Comparison of ENCODE assay signal across 22 cellular contexts in genomic region chr14:24381363-24382102, GRCh38. TPM values are rescaled to one million over a fixed set of nuclear protein-coding genes. Genes with fewer than 3 reads are reported as not detected.
DNase-seq lines count a peak whose midpoint lies in the region; ATAC-seq, FAIRE-seq and TF ChIP-seq lines count a peak whose summit lies in the region.
"Had no signal": no experiment of that assay in that cellular context is flagged by ENCODE, and none has a peak within 500 bp of the region (broad histone marks: within the 10 kb centered on the region; RNA-seq: fewer than 3 reads in every experiment).

No MANE protein-coding gene starts in this region.

- TF ChIP-seq CTCF in HepG2 (CRISPR knock-in tag; IDR thresholded peaks at IDR 0.05) = no peak
- TF ChIP-seq CTCF in right lobe of liver (IDR thresholded peaks at IDR 0.05) = no peak
- no peak for TF ChIP-seq CTCF in foreskin keratinocyte (conservative IDR thresholded peaks at IDR 0.05)
- TF ChIP-seq CTCF in stomach (IDR thresholded peaks at IDR 0.05) = no peak
- TF ChIP-seq CTCF in right atrium auricular region (IDR thresholded peaks at IDR 0.05) = no peak

- DNase-seq in HepG2 (ENCODE audit: low spot score) (no peak), right lobe of liver (no peak), NCI-H2171 treated with DMSO at 0.1 percent for 48 hours (lab: John Stamatoyannopoulos, UW) (peak; percentile 93), foreskin keratinocyte (peak; percentile 50 to 69), stomach (peak; percentile 8), right atrium auricular region (ENCODE audit: low spot score) (no peak)
- DNase-seq: activated CD4-positive, CD25-positive, alpha-beta regulatory T cell treated with anti-CD3 and anti-CD28 coated beads, Interleukin-2, amount 50 U/mL, for 72 hours; activated CD8-positive, alpha-beta memory T cell treated with anti-CD3 and anti-CD28 coated beads, Interleukin-2, amount 50 U/mL, for 4 hours; activated gamma-delta T cell; anterior cingulate cortex; DMS153; esophagus squamous epithelium; H9; naive thymus-derived CD8-positive, alpha-beta T cell; NCI-H1105; NCI-H2107; NCI-H524 treated with DMSO at 0.1 percent for 48 hours; upper lobe of left lung had no signal

- no peak overlapping the region for H3K4me2 ChIP-seq in HepG2 (ENCODE audit: low read depth, low read length)

- POLR2A ChIA-PET in HepG2 (lab: Yijun Ruan, JAX) = no interaction called here

- no peak for ATAC-seq in HepG2
- no peak for ATAC-seq in right lobe of liver
- peak; percentile 94 for ATAC-seq in foreskin keratinocyte
- ATAC-seq in GM19452 (IDR thresholded peaks at IDR 0.05; ENCODE audit: unreplicated experiment) = no peak
- no peak for ATAC-seq in GM19328 (IDR thresholded peaks at IDR 0.05; ENCODE audit: unreplicated experiment)
- ATAC-seq: left lobe of liver; naive thymus-derived CD8-positive, alpha-beta T cell had no signal

- H3K27ac ChIP-seq in HepG2 (ENCODE audit: extremely low read length, insufficient read depth, low read length) (no peak overlapping the region), right lobe of liver (no peak overlapping the region), foreskin keratinocyte (peak overlapping the region; percentile 23), stomach (no peak overlapping the region), right atrium auricular region (no peak overlapping the region)
- H3K27ac ChIP-seq: upper lobe of left lung had no signal

- no peak for TF ChIP-seq RAD21 in HepG2 (CRISPR knock-in tag; IDR thresholded peaks at IDR 0.05)

- CTCF ChIA-PET in HepG2 (lab: Yijun Ruan, JAX; ENCODE audit: low intra/inter-chr PET ratio, low total read pairs) = no interaction called here

- 29% methylated on average over 10 of the region's 10 CpGs for WGBS in HepG2 (ENCODE audit: low lambda C conversion rate)
- 81% methylated on average over 6 of the region's 10 CpGs for whole genome bisulfite sequencing in right lobe of liver (ENCODE audit: insufficient coverage, low coverage, low lambda C conversion rate, missing lambda C conversion rate)
- WGBS in stomach, 5 donors = 78 to 88% (median 87%) methylated on average over 10 of the region's 10 CpGs

- FAIRE-seq in HepG2 (lab: Jason Lieb, UNC) = no peak
- FAIRE-seq: GM12891 had no signal

- H3K9ac ChIP-seq in HepG2 (ENCODE audit: insufficient read depth, low read depth, low read length) = no peak overlapping the region

- TF ChIP-seq POLR2A in HepG2 (IDR thresholded peaks at IDR 0.05; ENCODE audit: insufficient read depth in 1 of 2, low read depth in 2 of 2, low read length in 2 of 2) (no peak), right lobe of liver (IDR thresholded peaks at IDR 0.05) (no peak), stomach (IDR thresholded peaks at IDR 0.05) (no peak)

- H3K36me3 ChIP-seq in HepG2 (replicated peaks in 1 of 2; ENCODE audit: control insufficient read depth in 1 of 2, insufficient read depth in 2 of 2, low read length in 2 of 2) (no peaks in the 10 kb centered on the region), right lobe of liver (no peaks in the 10 kb centered on the region), stomach (peaks cover 0 to 14% (median 6%) of the 10 kb centered on the region in 4 donors), right atrium auricular region (no peaks in the 10 kb centered on the region)
- H3K36me3 ChIP-seq: upper lobe of left lung had no signal

- H3K27me3 ChIP-seq in HepG2 (ENCODE audit: control insufficient read depth in 1 of 2, insufficient read depth in 2 of 2, low read length in 2 of 2) (peaks cover 7 to 53% of the 10 kb centered on the region in 2 experiments; a peak in 4 of 5 replicates), right lobe of liver (no peaks in the 10 kb centered on the region), foreskin keratinocyte (no peaks in the 10 kb centered on the region), stomach (no peaks in the 10 kb centered on the region), right atrium auricular region (no peaks in the 10 kb centered on the region)
- H3K27me3 ChIP-seq: esophagus squamous epithelium, upper lobe of left lung had no signal

- no TSS peak for BruUV-seq in HepG2 (replicated peaks; lab: Mats Ljungman, UMichigan)

- TF ChIP-seq EP300 in HepG2 (IDR thresholded peaks at IDR 0.05; ENCODE audit: low read depth in 2 of 2, low read length in 2 of 2) (no peak), HepG2 (CRISPR knock-in tag; IDR thresholded peaks at IDR 0.05; ENCODE audit: borderline replicate concordance) (no peak), stomach (IDR thresholded peaks at IDR 0.05) (no peak)

- no peaks in the 10 kb centered on the region for H4K20me1 ChIP-seq in HepG2 (ENCODE audit: insufficient read depth, low read length)

- no peak overlapping the region for H2AFZ ChIP-seq in HepG2 (ENCODE audit: low read length)

- no peaks in the 10 kb centered on the region for H3K79me2 ChIP-seq in HepG2 (ENCODE audit: insufficient read depth, low read length)

- H3K9me3 ChIP-seq in HepG2 (ENCODE audit: low read length) (no peaks in the 10 kb centered on the region), right lobe of liver (no peaks in the 10 kb centered on the region), stomach (no peaks in the 10 kb centered on the region), right atrium auricular region (no peaks in the 10 kb centered on the region)
- H3K9me3 ChIP-seq: esophagus squamous epithelium, upper lobe of left lung had no signal

- in situ Hi-C loops in HepG2 (cut with HindIII; ENCODE audit: extremely low pct_ligation_motif_present, low pct_unique_long_range_greater_than_20kb) = no loop called here

- intact Hi-C loops in HepG2 (cut with micrococcal nuclease; ENCODE audit: unreplicated experiment) (no loop called here), right lobe of liver (cut with DNase I) (no loop called here), stomach (cut with DNase I; ENCODE audit: low total_unique reads) (no loop called here)

- H3K4me3 ChIP-seq in HepG2 (replicated peaks in 1 of 3; ENCODE audit: insufficient read depth in 1 of 3, low read depth in 2 of 3, low read length in 3 of 3) (no peak overlapping the region), right lobe of liver (no peak overlapping the region), stomach (no peak overlapping the region), right atrium auricular region (no peak overlapping the region)
- H3K4me3 ChIP-seq: esophagus squamous epithelium, upper lobe of left lung had no signal

- H3K4me1 ChIP-seq in HepG2 (ENCODE audit: insufficient read depth, low read length) (peaks cover 19% of the 10 kb centered on the region), right lobe of liver (no peaks in the 10 kb centered on the region), foreskin keratinocyte (peaks cover 7% of the 10 kb centered on the region), stomach (peaks cover 0 to under 1% (median 0%) of the 10 kb centered on the region in 4 donors), right atrium auricular region (peaks cover 0 to 4% of the 10 kb centered on the region in 2 donors)

RNA-seq across cellular contexts. Expression of gene NFATC4, which starts 13.5 kb away (rescaled TPM):
- total RNA-seq in HepG2 (2016; rRNA removed; fragmentation: Illumina TruSeq; extraction: Trizol) (0.04 TPM in 1 of 2 replicates, not detected in the other), right lobe of liver (1 to 10 TPM; 1.0 to 3.7 (median 2.0) TPM), foreskin keratinocyte (11.1 and 19.8 TPM in 2 replicates), stomach (10 to 100 TPM; 20.1 to 64.8 (median 33.0) TPM), right atrium auricular region (10 to 100 TPM; 12.5 to 13.4 TPM)
- total RNA-seq in HepG2 (2016; cell fraction: cytosol; rRNA removed; fragmentation: Illumina TruSeq; extraction: Trizol; ENCODE audit: low read depth) = not detected in 2 replicates
- total RNA-seq in HepG2 (2016; cell fraction: insoluble cytoplasmic fraction; rRNA removed; fragmentation: Illumina TruSeq; extraction: Trizol) = 0.11 TPM in 1 of 2 replicates, not detected in the other
- not detected in 2 replicates for total RNA-seq in HepG2 (2016; cell fraction: membrane; rRNA removed; fragmentation: Illumina TruSeq; extraction: Trizol)
- 0.34 TPM in 1 of 2 replicates, not detected in the other for total RNA-seq in HepG2 (2016; cell fraction: nucleus; rRNA removed; fragmentation: Illumina TruSeq; extraction: Trizol)
- polyA plus RNA-seq in HepG2 (2011; rRNA removed) (0.15 and 0.24 TPM in 2 replicates), foreskin keratinocyte (13.1 and 21.1 TPM in 2 replicates), stomach (100 to 1,000 TPM in 1 of 3 donors, 10 to 100 TPM in 2; 71.4 to 119 (median 99.0) TPM)
- 0.03 and 0.05 TPM in 2 replicates for polyA plus RNA-seq in HepG2 (2011; cell fraction: cytosol; rRNA removed)
- 1.6 and 2.4 TPM in 2 replicates for polyA plus RNA-seq in HepG2 (2011; cell fraction: nucleus; rRNA removed)
- 0.17 and 0.40 TPM in 2 replicates for polyA plus RNA-seq in HepG2 (2012)
- not detected in 2 replicates for polyA plus RNA-seq in HepG2 (2016; cell fraction: cytosol; fragmentation: Illumina TruSeq; extraction: Trizol; ENCODE audit: low read depth)
- not detected in 2 replicates for polyA plus RNA-seq in HepG2 (2016; cell fraction: insoluble cytoplasmic fraction; fragmentation: Illumina TruSeq; extraction: Trizol; ENCODE audit: low read depth)
- polyA plus RNA-seq in HepG2 (2016; cell fraction: membrane; fragmentation: Illumina TruSeq; extraction: Trizol; ENCODE audit: low read depth) = not detected in 2 replicates
- 0.47 TPM in 1 of 2 replicates, not detected in the other for polyA plus RNA-seq in HepG2 (2016; cell fraction: nucleus; fragmentation: Illumina TruSeq; extraction: Trizol; ENCODE audit: insufficient read depth, low read depth)
- polyA minus RNA-seq in HepG2 (2011; rRNA and poly(A)+ RNA removed; ENCODE audit: low replicate concordance) = 0.32 TPM in 1 of 2 replicates, not detected in the other
- polyA minus RNA-seq in HepG2 (2011; cell fraction: cytosol; rRNA and poly(A)+ RNA removed) = not detected in 2 replicates
- polyA minus RNA-seq in HepG2 (2011; cell fraction: nucleus; rRNA and poly(A)+ RNA removed) = 0.37 and 0.39 TPM in 2 replicates
- total RNA-seq: naive thymus-derived CD8-positive, alpha-beta T cell had no signal
- polyA plus RNA-seq: naive thymus-derived CD8-positive, alpha-beta T cell had no signal

RNA-seq across cellular contexts. Expression of gene NYNRIN, which starts 17.3 kb away (rescaled TPM):
- total RNA-seq in HepG2 (2016; rRNA removed; fragmentation: Illumina TruSeq; extraction: Trizol) (1.1 and 1.3 TPM in 2 replicates), right lobe of liver (1 to 10 TPM; 1.8 to 6.1 (median 2.7) TPM), foreskin keratinocyte (11.1 and 16.3 TPM in 2 replicates), stomach (10 to 100 TPM in 2 of 5 donors, 1 to 10 TPM in 3; 2.9 to 16.0 (median 8.1) TPM), right atrium auricular region (10 to 100 TPM in 1 of 2 donors, 1 to 10 TPM in 1; 6.0 to 10.1 TPM)
- total RNA-seq in HepG2 (2016; cell fraction: cytosol; rRNA removed; fragmentation: Illumina TruSeq; extraction: Trizol; ENCODE audit: low read depth) = 0.09 and 0.10 TPM in 2 replicates
- total RNA-seq in HepG2 (2016; cell fraction: insoluble cytoplasmic fraction; rRNA removed; fragmentation: Illumina TruSeq; extraction: Trizol) = 0.91 and 1.1 TPM in 2 replicates
- 0.24 and 0.34 TPM in 2 replicates for total RNA-seq in HepG2 (2016; cell fraction: membrane; rRNA removed; fragmentation: Illumina TruSeq; extraction: Trizol)
- 1.0 and 1.4 TPM in 2 replicates for total RNA-seq in HepG2 (2016; cell fraction: nucleus; rRNA removed; fragmentation: Illumina TruSeq; extraction: Trizol)
- polyA plus RNA-seq in HepG2 (2011; rRNA removed) (0.63 and 0.95 TPM in 2 replicates), foreskin keratinocyte (4.7 and 6.0 TPM in 2 replicates), stomach (1 to 10 TPM; 2.3 to 3.3 (median 2.3) TPM)
- polyA plus RNA-seq in HepG2 (2011; cell fraction: cytosol; rRNA removed) = 0.39 and 0.44 TPM in 2 replicates
- 2.0 and 2.1 TPM in 2 replicates for polyA plus RNA-seq in HepG2 (2011; cell fraction: nucleus; rRNA removed)
- 1.8 and 5.9 TPM in 2 replicates for polyA plus RNA-seq in HepG2 (2012)
- 0.07 and 0.08 TPM in 2 replicates for polyA plus RNA-seq in HepG2 (2016; cell fraction: cytosol; fragmentation: Illumina TruSeq; extraction: Trizol; ENCODE audit: low read depth)
- polyA plus RNA-seq in HepG2 (2016; cell fraction: insoluble cytoplasmic fraction; fragmentation: Illumina TruSeq; extraction: Trizol; ENCODE audit: low read depth) = 0.72 and 0.83 TPM in 2 replicates
- polyA plus RNA-seq in HepG2 (2016; cell fraction: membrane; fragmentation: Illumina TruSeq; extraction: Trizol; ENCODE audit: low read depth) = 0.13 and 0.14 TPM in 2 replicates
- 1.2 and 1.5 TPM in 2 replicates for polyA plus RNA-seq in HepG2 (2016; cell fraction: nucleus; fragmentation: Illumina TruSeq; extraction: Trizol; ENCODE audit: insufficient read depth, low read depth)
- polyA minus RNA-seq in HepG2 (2011; rRNA and poly(A)+ RNA removed; ENCODE audit: low replicate concordance) = 2.4 TPM in 1 of 2 replicates, not detected in the other
- polyA minus RNA-seq in HepG2 (2011; cell fraction: cytosol; rRNA and poly(A)+ RNA removed) = 1.4 and 1.5 TPM in 2 replicates
- 1.7 and 1.9 TPM in 2 replicates for polyA minus RNA-seq in HepG2 (2011; cell fraction: nucleus; rRNA and poly(A)+ RNA removed)

RNA-seq across cellular contexts. Expression of gene RIPK3, which starts 41.7 kb away (rescaled TPM):
- total RNA-seq in HepG2 (2016; rRNA removed; fragmentation: Illumina TruSeq; extraction: Trizol) (not detected in 2 replicates), right lobe of liver (1 to 10 TPM in 2 of 6 experiments, under 1 TPM in 4; 0.70 to 1.6 (median 0.90) TPM), foreskin keratinocyte (7.9 and 11.7 TPM in 2 replicates), stomach (10 to 100 TPM in 4 of 5 donors, 1 to 10 TPM in 1; 6.4 to 42.6 (median 12.5) TPM), right atrium auricular region (1 to 10 TPM; 1.9 to 3.8 TPM)
- not detected in 2 replicates for total RNA-seq in HepG2 (2016; cell fraction: cytosol; rRNA removed; fragmentation: Illumina TruSeq; extraction: Trizol; ENCODE audit: low read depth)
- total RNA-seq in HepG2 (2016; cell fraction: insoluble cytoplasmic fraction; rRNA removed; fragmentation: Illumina TruSeq; extraction: Trizol) = not detected in 2 replicates
- total RNA-seq in HepG2 (2016; cell fraction: membrane; rRNA removed; fragmentation: Illumina TruSeq; extraction: Trizol) = not detected in 2 replicates
- total RNA-seq in HepG2 (2016; cell fraction: nucleus; rRNA removed; fragmentation: Illumina TruSeq; extraction: Trizol) = not detected in 2 replicates
- polyA plus RNA-seq in HepG2 (2011; rRNA removed) (not detected in 2 replicates), foreskin keratinocyte (7.8 and 9.4 TPM in 2 replicates), stomach (10 to 100 TPM; 12.7 to 18.3 (median 14.3) TPM)
- polyA plus RNA-seq in HepG2 (2011; cell fraction: cytosol; rRNA removed) = not detected in 2 replicates
- polyA plus RNA-seq in HepG2 (2011; cell fraction: nucleus; rRNA removed) = not detected in 2 replicates
- polyA plus RNA-seq in HepG2 (2012) = not detected in 2 replicates
- polyA plus RNA-seq in HepG2 (2016; cell fraction: cytosol; fragmentation: Illumina TruSeq; extraction: Trizol; ENCODE audit: low read depth) = not detected in 2 replicates
- polyA plus RNA-seq in HepG2 (2016; cell fraction: insoluble cytoplasmic fraction; fragmentation: Illumina TruSeq; extraction: Trizol; ENCODE audit: low read depth) = not detected in 2 replicates
- not detected in 2 replicates for polyA plus RNA-seq in HepG2 (2016; cell fraction: membrane; fragmentation: Illumina TruSeq; extraction: Trizol; ENCODE audit: low read depth)
- polyA plus RNA-seq in HepG2 (2016; cell fraction: nucleus; fragmentation: Illumina TruSeq; extraction: Trizol; ENCODE audit: insufficient read depth, low read depth) = not detected in 2 replicates
- not detected in 2 replicates for polyA minus RNA-seq in HepG2 (2011; rRNA and poly(A)+ RNA removed; ENCODE audit: low replicate concordance)
- polyA minus RNA-seq in HepG2 (2011; cell fraction: cytosol; rRNA and poly(A)+ RNA removed) = not detected in 2 replicates
- not detected in 2 replicates for polyA minus RNA-seq in HepG2 (2011; cell fraction: nucleus; rRNA and poly(A)+ RNA removed)

RNA-seq across cellular contexts. Expression of gene ADCY4, which starts 46.7 kb away (rescaled TPM):
- total RNA-seq in HepG2 (2016; rRNA removed; fragmentation: Illumina TruSeq; extraction: Trizol) (not detected in 2 replicates), right lobe of liver (1 to 10 TPM; 2.3 to 7.2 (median 3.9) TPM), foreskin keratinocyte (0.49 and 1.1 TPM in 2 replicates), stomach (100 to 1,000 TPM in 1 of 5 donors, 10 to 100 TPM in 4; 18.2 to 118 (median 33.3) TPM), right atrium auricular region (10 to 100 TPM; 17.1 to 25.5 TPM)
- total RNA-seq in HepG2 (2016; cell fraction: cytosol; rRNA removed; fragmentation: Illumina TruSeq; extraction: Trizol; ENCODE audit: low read depth) = not detected in 2 replicates
- total RNA-seq in HepG2 (2016; cell fraction: insoluble cytoplasmic fraction; rRNA removed; fragmentation: Illumina TruSeq; extraction: Trizol) = not detected in 2 replicates
- not detected in 2 replicates for total RNA-seq in HepG2 (2016; cell fraction: membrane; rRNA removed; fragmentation: Illumina TruSeq; extraction: Trizol)
- total RNA-seq in HepG2 (2016; cell fraction: nucleus; rRNA removed; fragmentation: Illumina TruSeq; extraction: Trizol) = not detected in 2 replicates
- polyA plus RNA-seq in HepG2 (2011; rRNA removed) (0.03 TPM in 1 of 2 replicates, not detected in the other), foreskin keratinocyte (0.25 and 0.57 TPM in 2 replicates), stomach (10 to 100 TPM; 15.2 to 18.9 (median 18.8) TPM)
- not detected in 2 replicates for polyA plus RNA-seq in HepG2 (2011; cell fraction: cytosol; rRNA removed)
- 0.31 and 0.50 TPM in 2 replicates for polyA plus RNA-seq in HepG2 (2011; cell fraction: nucleus; rRNA removed)
- polyA plus RNA-seq in HepG2 (2012) = 0.20 TPM in 1 of 2 replicates, not detected in the other
- polyA plus RNA-seq in HepG2 (2016; cell fraction: cytosol; fragmentation: Illumina TruSeq; extraction: Trizol; ENCODE audit: low read depth) = not detected in 2 replicates
- not detected in 2 replicates for polyA plus RNA-seq in HepG2 (2016; cell fraction: insoluble cytoplasmic fraction; fragmentation: Illumina TruSeq; extraction: Trizol; ENCODE audit: low read depth)
- not detected in 2 replicates for polyA plus RNA-seq in HepG2 (2016; cell fraction: membrane; fragmentation: Illumina TruSeq; extraction: Trizol; ENCODE audit: low read depth)
- 0.19 TPM in 1 of 2 replicates, not detected in the other for polyA plus RNA-seq in HepG2 (2016; cell fraction: nucleus; fragmentation: Illumina TruSeq; extraction: Trizol; ENCODE audit: insufficient read depth, low read depth)
- polyA minus RNA-seq in HepG2 (2011; rRNA and poly(A)+ RNA removed; ENCODE audit: low replicate concordance) = 0.22 TPM in 1 of 2 replicates, not detected in the other
- polyA minus RNA-seq in HepG2 (2011; cell fraction: cytosol; rRNA and poly(A)+ RNA removed) = not detected in 2 replicates
- polyA minus RNA-seq in HepG2 (2011; cell fraction: nucleus; rRNA and poly(A)+ RNA removed) = 0.99 TPM in 1 of 2 replicates, not detected in the other

RNA-seq across cellular contexts. Expression of gene CBLN3, which starts 47.9 kb away (rescaled TPM):
- total RNA-seq in HepG2 (2016; rRNA removed; fragmentation: Illumina TruSeq; extraction: Trizol) (0.45 and 0.66 TPM in 2 replicates), right lobe of liver (1 to 10 TPM in 4 of 6 experiments, under 1 TPM in 2; 0.74 to 1.8 (median 1.2) TPM), foreskin keratinocyte (0.42 and 1.2 TPM in 2 replicates), stomach (1 to 10 TPM in 3 of 5 donors, not detected in 2; 2.0 to 4.2 (median 3.8) TPM), right atrium auricular region (1 to 10 TPM in 1 of 2 donors, under 1 TPM in 1; 0.48 to 1.4 TPM)
- 0.62 and 0.81 TPM in 2 replicates for total RNA-seq in HepG2 (2016; cell fraction: cytosol; rRNA removed; fragmentation: Illumina TruSeq; extraction: Trizol; ENCODE audit: low read depth)
- total RNA-seq in HepG2 (2016; cell fraction: insoluble cytoplasmic fraction; rRNA removed; fragmentation: Illumina TruSeq; extraction: Trizol) = 0.58 and 0.78 TPM in 2 replicates
- 1.3 TPM in 2 replicates for total RNA-seq in HepG2 (2016; cell fraction: membrane; rRNA removed; fragmentation: Illumina TruSeq; extraction: Trizol)
- 0.47 and 0.60 TPM in 2 replicates for total RNA-seq in HepG2 (2016; cell fraction: nucleus; rRNA removed; fragmentation: Illumina TruSeq; extraction: Trizol)
- polyA plus RNA-seq in HepG2 (2011; rRNA removed) (0.74 and 0.98 TPM in 2 replicates), foreskin keratinocyte (0.47 and 1.3 TPM in 2 replicates), stomach (1 to 10 TPM in 2 of 3 donors, under 1 TPM in 1; 0.81 to 2.1 (median 1.4) TPM)
- polyA plus RNA-seq in HepG2 (2011; cell fraction: cytosol; rRNA removed) = 0.71 and 0.97 TPM in 2 replicates
- 1.3 and 1.8 TPM in 2 replicates for polyA plus RNA-seq in HepG2 (2011; cell fraction: nucleus; rRNA removed)
- 0.77 and 1.9 TPM in 2 replicates for polyA plus RNA-seq in HepG2 (2012)
- polyA plus RNA-seq in HepG2 (2016; cell fraction: cytosol; fragmentation: Illumina TruSeq; extraction: Trizol; ENCODE audit: low read depth) = 0.70 and 0.86 TPM in 2 replicates
- 0.62 and 1.3 TPM in 2 replicates for polyA plus RNA-seq in HepG2 (2016; cell fraction: insoluble cytoplasmic fraction; fragmentation: Illumina TruSeq; extraction: Trizol; ENCODE audit: low read depth)
- 1.4 TPM in 2 replicates for polyA plus RNA-seq in HepG2 (2016; cell fraction: membrane; fragmentation: Illumina TruSeq; extraction: Trizol; ENCODE audit: low read depth)
- 1.3 and 1.6 TPM in 2 replicates for polyA plus RNA-seq in HepG2 (2016; cell fraction: nucleus; fragmentation: Illumina TruSeq; extraction: Trizol; ENCODE audit: insufficient read depth, low read depth)
- polyA minus RNA-seq in HepG2 (2011; rRNA and poly(A)+ RNA removed; ENCODE audit: low replicate concordance) = 0.37 and 0.92 TPM in 2 replicates
- 0.30 and 0.35 TPM in 2 replicates for polyA minus RNA-seq in HepG2 (2011; cell fraction: cytosol; rRNA and poly(A)+ RNA removed)
- 0.52 and 0.75 TPM in 2 replicates for polyA minus RNA-seq in HepG2 (2011; cell fraction: nucleus; rRNA and poly(A)+ RNA removed)

Comparison
In these comparisons a context has a peak if more than half of its experiments do, and no peak if none do; other contexts are left out.
1. DNase-seq: peak in NCI-H2171 treated with DMSO at 0.1 percent for 48 hours (single experiment), foreskin keratinocyte (2 of 2) and stomach (single experiment); none in HepG2 (single experiment), right lobe of liver (0 of 3) and right atrium auricular region (single experiment).